In genomic region chr4:139014391-139015268, GRCh38 we compare ENCODE assay signal across 8 cellular contexts. TPM values are rescaled to one million over a fixed set of nuclear protein-coding genes. Genes with fewer than 3 reads are reported as not detected.
DNase-seq lines count a peak whose midpoint lies in the region; ATAC-seq and TF ChIP-seq lines count a peak whose summit lies in the region.

No MANE protein-coding gene starts in this region.

- intact Hi-C loops in left lung (cut with DNase I), result no loop called here

- H3K9me3 ChIP-seq in left lung, result no peaks in the 10 kb centered on the region

- H3K36me3 ChIP-seq in left lung, result no peaks in the 10 kb centered on the region

- TF ChIP-seq CTCF in GM12865 (IDR thresholded peaks at IDR 0.05; ENCODE audit: insufficient read depth, low read depth, low read length, missing control alignments) (no peak), choroid plexus epithelial cell (conservative IDR thresholded peaks at IDR 0.05; ENCODE audit: low read depth, low read length) (no peak), left lung (IDR thresholded peaks at IDR 0.05) (no peak)

- H3K27ac ChIP-seq in left lung (peak overlapping the region; percentile 90 to 91), substantia nigra (ENCODE audit: low read depth, low read length, poor library complexity, severe bottlenecking) (peak overlapping the region; percentile 75)

- DNase-seq in AG08396 (ENCODE audit: low spot score) (peak; percentile 84), GM12865 (ENCODE audit: low read depth) (peak; percentile 55), RPMI8226 (peak; percentile 22), choroid plexus epithelial cell (ENCODE audit: low read depth) (peak; percentile 91), left lung (no peak), substantia nigra (lab: John Stamatoyannopoulos, UW) (peak in 2 of 49 donors; percentile 35 to 36)

- H3K4me1 ChIP-seq in left lung, result peaks cover 11 to 55% of the 10 kb centered on the region in 2 donors

- H3K4me3 ChIP-seq in GM12865 (ENCODE audit: low read depth, low read length), result peak overlapping the region; percentile 58
- peak overlapping the region; percentile 82 for H3K4me3 ChIP-seq in choroid plexus epithelial cell (ENCODE audit: low read depth, low read length)
- peak overlapping the region; percentile 66 to 71 for H3K4me3 ChIP-seq in left lung

- ATAC-seq in HG03060 (IDR thresholded peaks at IDR 0.05; ENCODE audit: low read depth, unreplicated experiment), result peak; percentile 11
- peak; percentile 46 for ATAC-seq in left lung
- ATAC-seq in HG02763 (IDR thresholded peaks at IDR 0.05; ENCODE audit: unreplicated experiment), result no peak

- no peaks in the 10 kb centered on the region for H3K27me3 ChIP-seq in left lung

RNA-seq across cellular contexts. Expression of gene NOCT, which starts 1.0 kb away (rescaled TPM):
- total RNA-seq in left lung, result 10 to 100 TPM; 10.7 to 11.9 TPM

Comparison
In these comparisons a context has a peak if more than half of its experiments do, and no peak if none do; other contexts are left out.
1. DNase-seq: peak in AG08396 (single experiment), GM12865 (single experiment), RPMI8226 (single experiment) and choroid plexus epithelial cell (single experiment); none in left lung (0 of 2).
2. Peak in every context shown above with its lines, with median percentiles within 50 percentile points of each other: H3K4me3 ChIP-seq.